In genomic region chrX:119406739-119407138, GRCh38 we compare ENCODE assay signal across 35 cellular contexts. TPM values are rescaled to one million over a fixed set of nuclear protein-coding genes. Genes with fewer than 3 reads are reported as not detected.
A peak's percentile ranks its signal among the peaks of the same experiment; 100 is the strongest.
DNase-seq lines count a peak whose midpoint lies in the region; ATAC-seq and TF ChIP-seq lines count a peak whose summit lies in the region.
"Had no signal": no experiment of that assay in that cellular context is flagged by ENCODE, and none has a peak within 500 bp of the region (broad histone marks: within the 10 kb centered on the region; RNA-seq: fewer than 3 reads in every experiment).

No MANE protein-coding gene starts in this region.

- H3K4me1 ChIP-seq in adipocyte (ENCODE audit: control insufficient read depth, insufficient read depth, low read length), result peaks cover 14% of the 10 kb centered on the region
- peaks cover 6% of the 10 kb centered on the region for H3K4me1 ChIP-seq in mucosa of descending colon (ENCODE audit: low read depth)
- H3K4me1 ChIP-seq: pancreas, right atrium auricular region, testis had no signal

- H3K4me1 Mint-ChIP-seq in HFFc6 (ENCODE audit: low read depth), result peaks cover 50% of the 10 kb centered on the region
- H3K4me1 Mint-ChIP-seq: activated CD4-positive, alpha-beta T cell treated with anti-CD3 and anti-CD28 coated beads, Interleukin-2, amount 10 ng/mL, durations not matched to agents 7 days and 5 days; neural crest cell had no signal

- H3K27me3 Mint-ChIP-seq in HFFc6 (ENCODE audit: insufficient read depth), result no peaks in the 10 kb centered on the region; the same call in none of the 2 replicates
- H3K27me3 Mint-ChIP-seq: activated B cell treated with CpG ODN at 0.5 μM for 24 hours; activated CD4-positive, alpha-beta T cell treated with anti-CD3 and anti-CD28 coated beads, Interleukin-2, amount 10 ng/mL, durations not matched to agents 7 days and 5 days; activated naive CD8-positive, alpha-beta T cell treated with anti-CD3 and anti-CD28 coated beads, Interleukin-2, amount 10 ng/mL, durations not matched to agents 7 days and 5 days; stimulated activated naive CD8-positive, alpha-beta T cell treated with anti-CD3 and anti-CD28 coated beads, Interleukin-15, Interleukin-2, amounts not matched to agents 100 ng/mL and 50 ng/mL, for 24 hours had no signal

- TF ChIP-seq CTCF in AG10803 (conservative IDR thresholded peaks at IDR 0.05; ENCODE audit: low read length), result no peak
- no peak for TF ChIP-seq CTCF in HFFc6 (IDR thresholded peaks at IDR 0.05)
- no peak for TF ChIP-seq CTCF in mucosa of descending colon (IDR thresholded peaks at IDR 0.05)

- H3K27me3 ChIP-seq in adipocyte (replicated peaks; ENCODE audit: control insufficient read depth, insufficient read depth, low read length), result no peaks in the 10 kb centered on the region
- H3K27me3 ChIP-seq: pancreas, right atrium auricular region, testis had no signal

- peak; percentile 22 for DNase-seq in AG10803 (ENCODE audit: low read depth)
- peak; percentile 23 for DNase-seq in HFFc6
- DNase-seq in adipocyte (ENCODE audit: low read depth), result peak; percentile 10
- DNase-seq in mucosa of descending colon, result no peak
- no peak for DNase-seq in COLO829 (ENCODE audit: low spot score)
- DNase-seq: activated B cell treated with CpG ODN at 0.5 μM for 24 hours; activated CD4-positive, alpha-beta T cell treated with anti-CD3 and anti-CD28 coated beads, Interleukin-2, amount 10 ng/mL, durations not matched to agents 7 days and 5 days; activated effector memory CD4-positive, alpha-beta T cell treated with Interleukin-2 at 50 U/mL for 16 hours; activated naive CD8-positive, alpha-beta T cell treated with anti-CD3 and anti-CD28 coated beads, Interleukin-2, amount 10 ng/mL, durations not matched to agents 7 days and 5 days; activated T-cell treated with anti-CD3 and anti-CD28 coated beads, Interleukin-2, amount 50 U/mL, for 1 hour; C1 segment of cervical spinal cord; central memory CD4-positive, alpha-beta T cell; cortex of kidney; effector memory CD4-positive, alpha-beta T cell; GF-D8; glutamatergic neuron; H7; mesendoderm; MM.1S; NCI-H1436 treated with DMSO at 0.1 percent for 48 hours; NCI-H446; NCI-H748 treated with DMSO at 0.1 percent for 48 hours; pancreas; SJCRH30; SW 1271; T-helper 9 cell; testis had no signal

- H3K9me3 ChIP-seq in adipocyte (ENCODE audit: control insufficient read depth, low read length) (no peaks in the 10 kb centered on the region), mucosa of descending colon (no peaks in the 10 kb centered on the region)
- H3K9me3 ChIP-seq: pancreas, right atrium auricular region, SJCRH30, testis had no signal

- H3K36me3 ChIP-seq in adipocyte (ENCODE audit: control insufficient read depth, insufficient read depth, low read length, severe bottlenecking), result peaks cover 8% of the 10 kb centered on the region
- H3K36me3 ChIP-seq in mucosa of descending colon (ENCODE audit: low read depth), result no peaks in the 10 kb centered on the region
- H3K36me3 ChIP-seq: pancreas, right atrium auricular region, SJCRH30 had no signal

- H3K27ac Mint-ChIP-seq in HFFc6, result peak overlapping the region; percentile 75
- H3K27ac Mint-ChIP-seq: activated B cell treated with CpG ODN at 0.5 μM for 24 hours; activated CD4-positive, alpha-beta T cell treated with anti-CD3 and anti-CD28 coated beads, Interleukin-2, amount 10 ng/mL, durations not matched to agents 7 days and 5 days; activated naive CD8-positive, alpha-beta T cell treated with anti-CD3 and anti-CD28 coated beads, Interleukin-2, amount 10 ng/mL, durations not matched to agents 7 days and 5 days; stimulated activated naive CD8-positive, alpha-beta T cell treated with anti-CD3 and anti-CD28 coated beads, Interleukin-15, Interleukin-2, amounts not matched to agents 100 ng/mL and 50 ng/mL, for 24 hours had no signal

- H3K4me3 Mint-ChIP-seq in HFFc6, result no peak overlapping the region
- H3K4me3 Mint-ChIP-seq: activated B cell treated with CpG ODN at 0.5 μM for 24 hours; activated CD4-positive, alpha-beta T cell treated with anti-CD3 and anti-CD28 coated beads, Interleukin-2, amount 10 ng/mL, durations not matched to agents 7 days and 5 days; activated naive CD8-positive, alpha-beta T cell treated with anti-CD3 and anti-CD28 coated beads, Interleukin-2, amount 10 ng/mL, durations not matched to agents 7 days and 5 days; neural crest cell; stimulated activated naive CD8-positive, alpha-beta T cell treated with anti-CD3 and anti-CD28 coated beads, Interleukin-15, Interleukin-2, amounts not matched to agents 100 ng/mL and 50 ng/mL, for 24 hours had no signal

- intact Hi-C loops in mucosa of descending colon (cut with DNase I, micrococcal nuclease), result no loop called here

- peaks cover 14% of the 10 kb centered on the region for H3K36me3 Mint-ChIP-seq in HFFc6 (ENCODE audit: low read depth)

- H3K4me3 ChIP-seq in AG10803 (ENCODE audit: low read length) (no peak overlapping the region), adipocyte (ENCODE audit: low read length) (no peak overlapping the region), mucosa of descending colon (no peak overlapping the region)
- H3K4me3 ChIP-seq: pancreas, right atrium auricular region, SJCRH30, smooth muscle cell, testis had no signal

- no peak overlapping the region for H3K9ac ChIP-seq in adipocyte (ENCODE audit: low read length)
- H3K9ac ChIP-seq: KMS-11 had no signal

- no peaks in the 10 kb centered on the region for H3K9me3 Mint-ChIP-seq in HFFc6
- H3K9me3 Mint-ChIP-seq: activated B cell treated with CpG ODN at 0.5 μM for 24 hours; activated CD4-positive, alpha-beta T cell treated with anti-CD3 and anti-CD28 coated beads, Interleukin-2, amount 10 ng/mL, durations not matched to agents 7 days and 5 days; activated naive CD8-positive, alpha-beta T cell treated with anti-CD3 and anti-CD28 coated beads, Interleukin-2, amount 10 ng/mL, durations not matched to agents 7 days and 5 days; neural crest cell; stimulated activated naive CD8-positive, alpha-beta T cell treated with anti-CD3 and anti-CD28 coated beads, Interleukin-15, Interleukin-2, amounts not matched to agents 100 ng/mL and 50 ng/mL, for 24 hours had no signal

- ATAC-seq in mucosa of descending colon (peak; percentile 30), HG03108 (IDR thresholded peaks at IDR 0.05; ENCODE audit: unreplicated experiment) (no peak), GM19035 (IDR thresholded peaks at IDR 0.05; ENCODE audit: unreplicated experiment) (no peak)
- ATAC-seq: left lobe of liver, pancreas had no signal

RNA-seq across cellular contexts. Expression of gene SLC25A43, which starts 7.6 kb away (rescaled TPM):
- 10 to 100 TPM; 19.4 to 26.0 (median 22.7) TPM for total RNA-seq in HFFc6 (2021; fragmentation: NEBNext Ultra II Directional; extraction: Animal tissue kit (Norgen Biotek cat#: 25700))
- 10 to 100 TPM; 19.3 to 31.2 (median 23.3) TPM for total RNA-seq in mucosa of descending colon
- total RNA-seq: SJCRH30 had no signal

Comparison
In these comparisons a context has a peak if more than half of its experiments do, and no peak if none do; other contexts are left out.
1. DNase-seq: peak in AG10803 (single experiment), HFFc6 (single experiment) and adipocyte (single experiment); none in mucosa of descending colon (0 of 3) and COLO829 (single experiment).